Comparison of ENCODE assay signal across 8 cellular contexts in the genomic region with DNA sequence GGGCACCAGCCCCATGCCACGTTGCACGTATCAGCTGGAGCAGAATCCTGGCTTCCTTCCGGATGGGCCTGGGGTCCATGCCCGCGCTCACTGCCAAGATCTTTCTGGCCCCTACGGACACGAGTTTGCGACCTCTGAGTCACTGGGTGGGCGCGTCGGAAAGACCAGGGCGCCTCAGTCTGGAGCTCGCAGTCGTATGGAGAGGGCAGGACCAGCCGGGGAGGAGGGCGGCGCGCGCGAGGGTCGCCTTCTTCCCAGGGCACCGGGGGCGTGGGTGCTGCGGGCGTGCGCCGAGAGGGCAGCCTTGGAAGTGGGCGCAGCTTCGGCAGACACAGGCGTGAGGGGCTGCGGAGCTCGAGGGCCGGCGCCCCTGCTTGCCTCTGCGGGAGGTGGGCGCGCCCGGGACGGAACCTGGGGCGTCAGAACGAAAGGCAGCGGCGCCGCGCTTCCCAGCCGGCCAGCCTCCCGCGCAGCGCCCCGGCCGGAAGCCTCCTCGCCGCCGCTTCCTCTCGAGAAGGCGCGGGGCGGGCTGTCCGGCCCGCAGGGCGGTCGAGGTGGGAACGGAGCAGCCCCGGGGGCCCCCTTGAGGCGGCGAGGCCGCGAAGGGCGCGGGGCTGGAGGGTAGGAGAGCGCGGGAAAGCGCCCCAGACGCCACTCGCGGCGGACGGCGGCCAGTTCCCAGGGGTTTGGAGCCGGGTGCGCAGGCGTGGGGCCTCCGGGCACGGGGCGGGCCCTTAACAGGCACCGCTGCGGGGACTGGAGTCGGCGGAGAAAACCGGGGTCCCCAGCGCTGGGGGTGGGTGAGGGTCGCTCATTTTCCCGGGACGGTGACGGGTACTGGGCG. TPM values are rescaled to one million over a fixed set of nuclear protein-coding genes. Genes with fewer than 3 reads are reported as not detected.
DNase-seq lines count a peak whose midpoint lies in the region; ATAC-seq and TF ChIP-seq lines count a peak whose summit lies in the region.

A gene (plus strand): TSS at position 490 of the 844 bp plus-strand sequence. CDS start 459 bp downstream, outside the sequence.

- H3K9ac ChIP-seq in liver (ENCODE audit: low read depth in 1 of 2, low read length in 2 of 2): peak within 1 kb of the TSS; percentile 39 to 89

- no peaks in the 10 kb centered on the region for H3K27me3 ChIP-seq in liver (ENCODE audit: control insufficient read depth in 4 of 4, insufficient read depth in 4 of 4, low read length in 3 of 4)

- peaks cover 0 to 8% (median 2%) of the 10 kb centered on the region in 4 donors for H3K36me3 ChIP-seq in liver (ENCODE audit: control insufficient read depth in 4 of 4, insufficient read depth in 3 of 4, low read depth in 1 of 4, low read length in 3 of 4)

- TF ChIP-seq RAD21 in liver (IDR thresholded peaks at IDR 0.05): peak; percentile 17 to 28

- TF ChIP-seq CTCF in liver (IDR thresholded peaks at IDR 0.05; ENCODE audit: low read depth, low read length, missing input control): no peak

- peak; percentile 63 for ATAC-seq in HG02678 (IDR thresholded peaks at IDR 0.05; ENCODE audit: unreplicated experiment)

- no peaks in the 10 kb centered on the region for H3K9me3 ChIP-seq in liver (ENCODE audit: control insufficient read depth in 4 of 4, low read length in 3 of 4)

- H3K4me1 ChIP-seq in liver (ENCODE audit: control insufficient read depth in 4 of 4, insufficient read depth in 4 of 4, low read length in 3 of 4): peaks cover 8 to 92% (median 75%) of the 10 kb centered on the region in 4 donors

- H3K27ac ChIP-seq in liver (ENCODE audit: low read depth in 1 of 2, low read length in 2 of 2): peak within 1 kb of the TSS; percentile 72 to 81

- peak within 1 kb of the TSS; percentile 85 to 91 (median 88) for H3K4me3 ChIP-seq in liver (ENCODE audit: low read depth in 1 of 3, low read length in 3 of 3)

- DNase-seq in NCI-H1417 (lab: John Stamatoyannopoulos, UW): peak; percentile 80 to 91 (median 81)
- no peak for DNase-seq in NCI-H1417 treated with DMSO at 0.1 percent for 48 hours (lab: John Stamatoyannopoulos, UW)
- DNase-seq in NCI-H2196 treated with DMSO at 0.1 percent for 48 hours (lab: John Stamatoyannopoulos, UW; ENCODE audit: unreplicated experiment): peak; percentile 27
- peak; percentile 56 for DNase-seq in activated CD4-positive, alpha-beta T cell treated with anti-CD3 and anti-CD28 coated beads, Interleukin-2, amount 50 U/mL, for 1 hour
- peak in 1 of 2 donors; percentile 78 for DNase-seq in dermis microvascular lymphatic vessel endothelial cell (ENCODE audit: low read depth in 2 of 2)
- peak; percentile 57 to 61 for DNase-seq in stimulated activated CD4-positive, alpha-beta T cell treated with anti-CD3 and anti-CD28 coated beads, Interleukin-4, amount 100 ng/mL, for 48 hours (ENCODE audit: low read depth in 2 of 2)

- WGBS in liver: under 1% methylated on average over 96 of the region's 96 CpGs

TF ChIP-seq in liver, 16 proteins besides CTCF, POLR2A, EP300 and RAD21:
- TF ChIP-seq NR2F2 (IDR thresholded peaks at IDR 0.05) (no peak), GABPA (IDR thresholded peaks at IDR 0.05 in 1 of 2, conservative IDR thresholded peaks at IDR 0.05 in 1 of 2) (peak in 1 of 2 donors; percentile 84), FOXA2 (IDR thresholded peaks at IDR 0.05) (no peak), SP1 (IDR thresholded peaks at IDR 0.05) (no peak), HNF4G (IDR thresholded peaks at IDR 0.05) (no peak), HNF4A (conservative IDR thresholded peaks at IDR 0.05) (no peak)
- TF ChIP-seq, protein P1, sequence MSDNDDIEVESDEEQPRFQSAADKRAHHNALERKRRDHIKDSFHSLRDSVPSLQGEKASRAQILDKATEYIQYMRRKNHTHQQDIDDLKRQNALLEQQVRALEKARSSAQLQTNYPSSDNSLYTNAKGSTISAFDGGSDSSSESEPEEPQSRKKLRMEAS (IDR thresholded peaks at IDR 0.05): no peak
- TF ChIP-seq, protein P2, sequence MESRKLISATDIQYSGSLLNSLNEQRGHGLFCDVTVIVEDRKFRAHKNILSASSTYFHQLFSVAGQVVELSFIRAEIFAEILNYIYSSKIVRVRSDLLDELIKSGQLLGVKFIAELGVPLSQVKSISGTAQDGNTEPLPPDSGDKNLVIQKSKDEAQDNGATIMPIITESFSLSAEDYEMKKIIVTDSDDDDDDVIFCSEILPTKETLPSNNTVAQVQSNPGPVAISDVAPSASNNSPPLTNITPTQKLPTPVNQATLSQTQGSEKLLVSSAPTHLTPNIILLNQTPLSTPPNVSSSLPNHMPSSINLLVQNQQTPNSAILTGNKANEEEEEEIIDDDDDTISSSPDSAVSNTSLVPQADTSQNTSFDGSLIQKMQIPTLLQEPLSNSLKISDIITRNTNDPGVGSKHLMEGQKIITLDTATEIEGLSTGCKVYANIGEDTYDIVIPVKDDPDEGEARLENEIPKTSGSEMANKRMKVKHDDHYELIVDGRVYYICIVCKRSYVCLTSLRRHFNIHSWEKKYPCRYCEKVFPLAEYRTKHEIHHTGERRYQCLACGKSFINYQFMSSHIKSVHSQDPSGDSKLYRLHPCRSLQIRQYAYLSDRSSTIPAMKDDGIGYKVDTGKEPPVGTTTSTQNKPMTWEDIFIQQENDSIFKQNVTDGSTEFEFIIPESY (IDR thresholded peaks at IDR 0.05): no peak

RNA-seq across cellular contexts. Expression of the gene that starts here (rescaled TPM):
- total RNA-seq in dermis microvascular lymphatic vessel endothelial cell (133 and 149 TPM in 2 replicates), liver (10 to 100 TPM; 59.2 to 71.8 TPM)
- polyA plus RNA-seq in liver: 100 to 1,000 TPM; 171 to 187 TPM
